In genomic region chr9:113541019-113541900, GRCh38 we compare ENCODE assay signal across 8 cellular contexts.
DNase-seq lines count a peak whose midpoint lies in the region; ATAC-seq lines count a peak whose summit lies in the region.

No MANE protein-coding gene starts in this region.

- ATAC-seq in GM21367 (IDR thresholded peaks at IDR 0.05; ENCODE audit: unreplicated experiment) = no peak
- no peak for ATAC-seq in HG02970 (IDR thresholded peaks at IDR 0.05; ENCODE audit: low FRiP score, unreplicated experiment)

- intact Hi-C loops in dendritic cell treated with granulocyte-macrophage colony-stimulating factor and Interleukin-4, amounts not matched to agents 40 ng/mL and 50 ng/mL, for 4 days (cut with micrococcal nuclease) = no loop called here

- DNase-seq in COLO829 (ENCODE audit: low spot score) = peak; percentile 29
- peak; percentile 8 for DNase-seq in NCI-H510A treated with DMSO at 0.1 percent for 48 hours (lab: John Stamatoyannopoulos, UW)
- DNase-seq in midbrain (lab: John Stamatoyannopoulos, UW) = peak; percentile 71
- DNase-seq in 8988T = no peak
- DNase-seq in NCI-H187 (lab: John Stamatoyannopoulos, UW) = no peak

- H3K27ac Mint-ChIP-seq in dendritic cell treated with granulocyte-macrophage colony-stimulating factor and Interleukin-4, amounts not matched to agents 40 ng/mL and 50 ng/mL, for 4 days = peak overlapping the region; percentile 31

- H3K9me3 Mint-ChIP-seq in dendritic cell treated with granulocyte-macrophage colony-stimulating factor and Interleukin-4, amounts not matched to agents 40 ng/mL and 50 ng/mL, for 4 days = no peaks in the 10 kb centered on the region

- H3K27me3 Mint-ChIP-seq in dendritic cell treated with granulocyte-macrophage colony-stimulating factor and Interleukin-4, amounts not matched to agents 40 ng/mL and 50 ng/mL, for 4 days = peaks cover 2% of the 10 kb centered on the region

- no peaks in the 10 kb centered on the region for H3K36me3 Mint-ChIP-seq in dendritic cell treated with granulocyte-macrophage colony-stimulating factor and Interleukin-4, amounts not matched to agents 40 ng/mL and 50 ng/mL, for 4 days (ENCODE audit: low read depth)

- H3K4me1 Mint-ChIP-seq in dendritic cell treated with granulocyte-macrophage colony-stimulating factor and Interleukin-4, amounts not matched to agents 40 ng/mL and 50 ng/mL, for 4 days (ENCODE audit: low read depth) = peaks cover 46% of the 10 kb centered on the region

- H3K4me3 Mint-ChIP-seq in dendritic cell treated with granulocyte-macrophage colony-stimulating factor and Interleukin-4, amounts not matched to agents 40 ng/mL and 50 ng/mL, for 4 days = no peak overlapping the region

Comparison
In these comparisons a context has a peak if more than half of its experiments do, and no peak if none do; other contexts are left out.
1. DNase-seq: peak in COLO829 (single experiment), NCI-H510A treated with DMSO at 0.1 percent for 48 hours (single experiment) and midbrain (single experiment); none in 8988T (single experiment) and NCI-H187 (0 of 2).